In the genomic region with DNA sequence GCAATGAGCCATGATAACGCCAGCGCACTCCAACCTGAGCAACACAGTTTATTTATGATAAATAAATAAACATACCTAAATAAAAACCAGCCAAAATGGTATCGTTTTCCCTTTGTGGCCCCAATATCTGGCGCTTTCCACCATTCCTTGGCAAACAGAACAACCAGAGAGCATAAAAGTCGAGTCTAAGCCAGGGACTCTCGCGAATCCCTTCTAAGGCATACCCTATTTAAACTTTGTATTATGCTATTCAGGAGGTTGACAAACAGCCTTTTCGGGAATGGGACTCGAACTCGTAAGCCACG, we compare ENCODE assay signal across 8 cellular contexts. TPM values are rescaled to one million over a fixed set of nuclear protein-coding genes. Genes with fewer than 3 reads are reported as not detected.
DNase-seq lines count a peak whose midpoint lies in the region; ATAC-seq, FAIRE-seq and TF ChIP-seq lines count a peak whose summit lies in the region.

No MANE protein-coding gene starts in this region.

- H3K27me3 Mint-ChIP-seq in Calu3 (ENCODE audit: unreplicated experiment) (no peaks in the 10 kb centered on the region), osteocyte (ENCODE audit: unreplicated experiment) (no peaks in the 10 kb centered on the region)

- peaks cover 49% of the 10 kb centered on the region for H3K36me3 ChIP-seq in OCI-LY7 (ENCODE audit: insufficient read depth, low read length)
- H3K36me3 ChIP-seq in endothelial cell of umbilical vein (ENCODE audit: control insufficient read depth in 2 of 2, extremely low read depth in 1 of 2, insufficient read depth in 2 of 2, low read length in 2 of 2), result no peaks in the 10 kb centered on the region

- POLR2A ChIA-PET in OCI-LY7 (lab: Charles Lee) (interaction anchor here (0.6 to 2.1 kb wide), 12 partner anchors 11 to 1907 kb away, joined by 3 to 14 read pairs (median 6); a partner anchor contains a TSS), endothelial cell of umbilical vein (lab: Charles Lee) (interaction anchor here (0.6 to 1.7 kb wide), 9 partner anchors 9 to 718 kb away, joined by 3 to 17 read pairs (median 3); a partner anchor contains a TSS)

- DNase-seq in Calu3 (no peak), OCI-LY7 (ENCODE audit: low spot score) (no peak), endothelial cell of umbilical vein (ENCODE audit: low read depth, low spot score) (no peak), osteocyte (ENCODE audit: extremely low spot score, unreplicated experiment) (no peak), H54 (ENCODE audit: insufficient read length, low spot score) (no peak), cortex of kidney (lab: John Stamatoyannopoulos, UW) (no peak), urothelium cell line (ENCODE audit: low spot score) (no peak)

- peak overlapping the region; percentile 97 for H3K4me3 ChIP-seq in OCI-LY7 (ENCODE audit: low read depth, low read length, poor library complexity, severe bottlenecking)
- peak overlapping the region; percentile 36 to 78 (median 40) for H3K4me3 ChIP-seq in endothelial cell of umbilical vein (replicated peaks in 1 of 3; ENCODE audit: insufficient read depth in 1 of 3, low read depth in 1 of 3, low read length in 3 of 3)

- H3K4me1 ChIP-seq in OCI-LY7 (ENCODE audit: insufficient read depth, low read length, poor library complexity, severe bottlenecking) (peaks cover 36% of the 10 kb centered on the region), endothelial cell of umbilical vein (ENCODE audit: control insufficient read depth, extremely low read depth, insufficient read depth, low read length) (peaks cover 21% of the 10 kb centered on the region)

- no peaks in the 10 kb centered on the region for H3K9me3 Mint-ChIP-seq in Calu3 (ENCODE audit: low read depth, unreplicated experiment)
- no peaks in the 10 kb centered on the region for H3K9me3 Mint-ChIP-seq in osteocyte (ENCODE audit: unreplicated experiment)

- H3K4me1 Mint-ChIP-seq in Calu3 (ENCODE audit: low read depth, unreplicated experiment) (peaks cover 30% of the 10 kb centered on the region), osteocyte (ENCODE audit: unreplicated experiment) (peaks cover 29% of the 10 kb centered on the region)

- H2AFZ ChIP-seq in OCI-LY7 (ENCODE audit: low read length) (peak overlapping the region; percentile 57), endothelial cell of umbilical vein (ENCODE audit: low read depth, low read length) (peak overlapping the region; percentile 94)

- no peak for ATAC-seq in GM21529 (IDR thresholded peaks at IDR 0.05; ENCODE audit: unreplicated experiment)

- dilution Hi-C loops in endothelial cell of umbilical vein (cut with MboI; ENCODE audit: extremely low pct_ligation_motif_present, low sequenced_read_pairs), result no loop called here

- no peaks in the 10 kb centered on the region for H3K9me1 ChIP-seq in endothelial cell of umbilical vein (replicated peaks; ENCODE audit: control insufficient read depth, extremely low read depth, insufficient read depth, low read length)

- CTCF ChIA-PET in Calu3 (lab: Charles Lee), result interaction anchor here (0.6 to 1.8 kb wide), 6 partner anchors 14 to 178 kb away, joined by 3 to 12 read pairs (median 4); a partner anchor contains a TSS
- CTCF ChIA-PET in OCI-LY7 (lab: Charles Lee; ENCODE audit: unreplicated experiment), result interaction anchor here (0.6 kb wide), 1 partner anchor 17 kb away, joined by 23 read pairs; no protein-coding TSS in a partner anchor
- CTCF ChIA-PET in endothelial cell of umbilical vein (lab: Charles Lee), result interaction anchor here (1.0 to 2.4 kb wide), 7 partner anchors 9 to 714 kb away, joined by 3 to 12 read pairs (median 5); a partner anchor contains a TSS

- H3K9me3 ChIP-seq in OCI-LY7 (ENCODE audit: low read length) (no peaks in the 10 kb centered on the region), endothelial cell of umbilical vein (replicated peaks; ENCODE audit: control insufficient read depth, insufficient read depth, low read length) (no peaks in the 10 kb centered on the region)

- BruUV-seq in Calu3 (replicated peaks; lab: Mats Ljungman, UMichigan) (TSS peak; percentile 76), OCI-LY7 (replicated peaks; lab: Mats Ljungman, UMichigan) (TSS peak; percentile 90), endothelial cell of umbilical vein (replicated peaks; lab: Mats Ljungman, UMichigan) (no TSS peak)

- no peaks in the 10 kb centered on the region for H3K27me3 ChIP-seq in endothelial cell of umbilical vein (ENCODE audit: control insufficient read depth in 2 of 2, insufficient read depth in 2 of 2, low read length in 2 of 2)

- H3K27ac ChIP-seq in OCI-LY7 (ENCODE audit: low read depth, low read length, poor library complexity, severe bottlenecking) (peak overlapping the region; percentile 84), endothelial cell of umbilical vein (ENCODE audit: insufficient read depth, low read depth, low read length) (peak overlapping the region; percentile 98)

- H3K9ac ChIP-seq in endothelial cell of umbilical vein (replicated peaks; ENCODE audit: extremely low read depth, insufficient read depth, low read length), result peak overlapping the region; percentile 84

- intact Hi-C loops in Calu3 (cut with micrococcal nuclease; ENCODE audit: unreplicated experiment), result no loop called here
- intact Hi-C loops in OCI-LY7 (cut with micrococcal nuclease; ENCODE audit: unreplicated experiment), result loop anchor here (10.0 kb wide), 2 partner anchors 272 to 718 kb away; a partner anchor contains a TSS
- intact Hi-C loops in endothelial cell of umbilical vein (cut with micrococcal nuclease), result loop anchor here (1.0 to 5.0 kb wide), 2 partner anchors 49 to 99 kb away; no protein-coding TSS in a partner anchor

- H4K20me1 ChIP-seq in OCI-LY7 (ENCODE audit: insufficient read depth, low read length) (peaks cover 33% of the 10 kb centered on the region), endothelial cell of umbilical vein (replicated peaks; ENCODE audit: control insufficient read depth, extremely low read depth, insufficient read depth, low read length) (peaks cover 19% of the 10 kb centered on the region)

- H3K36me3 Mint-ChIP-seq in Calu3 (ENCODE audit: insufficient read depth, unreplicated experiment) (peaks cover 54% of the 10 kb centered on the region), osteocyte (ENCODE audit: unreplicated experiment) (no peaks in the 10 kb centered on the region)

- no peak for TF ChIP-seq CTCF in Calu3 (IDR thresholded peaks at IDR 0.05; ENCODE audit: unreplicated experiment)
- no peak for TF ChIP-seq CTCF in OCI-LY7 (conservative IDR thresholded peaks at IDR 0.05; ENCODE audit: low read length)
- TF ChIP-seq CTCF in endothelial cell of umbilical vein (IDR thresholded peaks at IDR 0.05; ENCODE audit: extremely low read depth in 1 of 2, insufficient read depth in 1 of 2, low read depth in 1 of 2, low read length in 2 of 2), result no peak
- TF ChIP-seq CTCF in osteocyte (IDR thresholded peaks at IDR 0.05), result no peak

- H3K9me2 ChIP-seq in OCI-LY7 (ENCODE audit: insufficient read depth, low read length), result no peaks in the 10 kb centered on the region

- H3K27ac Mint-ChIP-seq in Calu3 (ENCODE audit: unreplicated experiment) (peak overlapping the region; percentile 98), osteocyte (ENCODE audit: unreplicated experiment) (peak overlapping the region; percentile 99)

- TF ChIP-seq POLR2A in endothelial cell of umbilical vein (IDR thresholded peaks at IDR 0.05; ENCODE audit: low read depth, low read length) (no peak), H54 (IDR thresholded peaks at IDR 0.05; ENCODE audit: low read depth, low read length) (no peak)

- peak overlapping the region; percentile 98 for H3K4me3 Mint-ChIP-seq in Calu3 (ENCODE audit: low read depth, unreplicated experiment)
- peak overlapping the region; percentile 97 for H3K4me3 Mint-ChIP-seq in osteocyte (ENCODE audit: unreplicated experiment)

- H3K79me2 ChIP-seq in OCI-LY7 (ENCODE audit: insufficient read depth, low read depth, low read length), result peaks cover 47% of the 10 kb centered on the region
- peaks cover 48% of the 10 kb centered on the region for H3K79me2 ChIP-seq in endothelial cell of umbilical vein (ENCODE audit: control insufficient read depth, insufficient read depth, low read length)

- peak overlapping the region; percentile 94 for H3K4me2 ChIP-seq in OCI-LY7 (ENCODE audit: low read length)
- H3K4me2 ChIP-seq in endothelial cell of umbilical vein (ENCODE audit: insufficient read depth, low read length), result peak overlapping the region; percentile 95

- FAIRE-seq in endothelial cell of umbilical vein (lab: Jason Lieb, UNC) (no peak), H54 (lab: Jason Lieb, UNC) (no peak), urothelium cell line (lab: Jason Lieb, UNC) (no peak)

TF ChIP-seq in endothelial cell of umbilical vein, 7 proteins besides CTCF, POLR2A, EP300 and RAD21 (continues in another document):
- TF ChIP-seq GATA2 (IDR thresholded peaks at IDR 0.05; ENCODE audit: insufficient read depth, insufficient read length, low read depth, low read length) (no peak), POLR2AphosphoS5 (IDR thresholded peaks at IDR 0.05; ENCODE audit: insufficient read depth, low read depth, low read length) (no peak), MYC (IDR thresholded peaks at IDR 0.05; ENCODE audit: low read depth, low read length) (no peak)

RNA-seq across cellular contexts. Expression of a gene that starts 0.4 kb away (rescaled TPM):
- total RNA-seq in Calu3 (2022), result 228 and 230 TPM in 2 replicates
- total RNA-seq in OCI-LY7 (2014; rRNA removed; shearing (Covaris generic)), result 205 and 276 TPM in 2 replicates
- 270 and 274 TPM in 2 replicates for total RNA-seq in OCI-LY7 (2022)
- 158 and 164 TPM in 2 replicates for total RNA-seq in endothelial cell of umbilical vein
- 52.7 and 64.0 TPM in 2 replicates for polyA plus RNA-seq in endothelial cell of umbilical vein
- polyA plus RNA-seq in endothelial cell of umbilical vein (2011; cell fraction: cytosol; rRNA removed), result 56.4 and 66.4 TPM in 2 replicates
- polyA plus RNA-seq in endothelial cell of umbilical vein (2011; cell fraction: nucleus; rRNA removed), result 119 and 154 TPM in 2 replicates
- polyA plus RNA-seq in endothelial cell of umbilical vein (2012), result 154 and 212 TPM in 2 replicates
- 251 and 281 TPM in 2 replicates for polyA minus RNA-seq in endothelial cell of umbilical vein
- 119 TPM for polyA minus RNA-seq in endothelial cell of umbilical vein (2011; cell fraction: cytosol; rRNA and poly(A)+ RNA removed)
- 181 and 260 TPM in 2 replicates for polyA minus RNA-seq in endothelial cell of umbilical vein (2011; cell fraction: nucleus; rRNA and poly(A)+ RNA removed)
- 216 and 218 TPM in 2 replicates for total RNA-seq in osteocyte

RNA-seq across cellular contexts. Expression of a gene that starts 48.5 kb away (rescaled TPM):
- total RNA-seq in Calu3 (2022) (73.0 and 81.2 TPM in 2 replicates), OCI-LY7 (2022) (97.8 and 113 TPM in 2 replicates), endothelial cell of umbilical vein (75.2 and 80.4 TPM in 2 replicates), osteocyte (66.7 and 71.8 TPM in 2 replicates)
- 64.3 and 73.6 TPM in 2 replicates for total RNA-seq in OCI-LY7 (2014; rRNA removed; shearing (Covaris generic))
- 39.1 and 52.1 TPM in 2 replicates for polyA plus RNA-seq in endothelial cell of umbilical vein
- polyA plus RNA-seq in endothelial cell of umbilical vein (2011; cell fraction: cytosol; rRNA removed), result 78.7 and 79.3 TPM in 2 replicates
- polyA plus RNA-seq in endothelial cell of umbilical vein (2011; cell fraction: nucleus; rRNA removed), result 41.8 and 51.5 TPM in 2 replicates
- polyA plus RNA-seq in endothelial cell of umbilical vein (2012), result 61.5 and 92.1 TPM in 2 replicates
- polyA minus RNA-seq in endothelial cell of umbilical vein, result 34.6 and 41.8 TPM in 2 replicates
- polyA minus RNA-seq in endothelial cell of umbilical vein (2011; cell fraction: cytosol; rRNA and poly(A)+ RNA removed), result 89.3 TPM
- 47.2 and 49.0 TPM in 2 replicates for polyA minus RNA-seq in endothelial cell of umbilical vein (2011; cell fraction: nucleus; rRNA and poly(A)+ RNA removed)
